Comparison of ENCODE assay signal across 1 cellular context in genomic region chr4:185429660-185430059, GRCh38.
TF ChIP-seq lines count a peak whose summit lies in the region.

No MANE protein-coding gene starts in this region.

TF ChIP-seq in K562, 482 proteins besides CTCF, POLR2A, EP300 and RAD21:
- TF ChIP-seq ZNF586 (CRISPR knock-in tag; conservative IDR thresholded peaks at IDR 0.05), result no peak
- 0 out of 2 replicates have a peak, but pooled peaks have one; percentile 48 for TF ChIP-seq ZBTB7A (IDR thresholded peaks at IDR 0.05; ENCODE audit: borderline replicate concordance, control insufficient read depth, low read depth, low read length)
TF ChIP-seq in K562: peak in this region for 1.
